23 cellular contexts compared by ENCODE assay signal in genomic region chr16:84334058-84334457, GRCh38. TPM values are rescaled to one million over a fixed set of nuclear protein-coding genes. Genes with fewer than 3 reads are reported as not detected.
"Had no signal": no experiment of that assay in that cellular context is flagged by ENCODE, and none has a peak within 500 bp of the region (broad histone marks: within the 10 kb centered on the region; RNA-seq: fewer than 3 reads in every experiment).

No MANE protein-coding gene starts in this region.

- DNase-seq: activated B cell treated with CpG ODN at 0.5 μM for 24 hours; activated naive CD4-positive, alpha-beta T cell; activated T-cell treated with anti-CD3 and anti-CD28 coated beads for 4 hours; activated T-cell treated with anti-CD3 and anti-CD28 coated beads, Interleukin-2, amount 50 U/mL, for 72 hours; central memory CD4-positive, alpha-beta T cell; dermis blood vessel endothelial cell; effector CD4-positive, alpha-beta T cell; esophagus squamous epithelium; foreskin melanocyte; retina; stimulated activated CD4-positive, alpha-beta T cell treated with anti-CD3 and anti-CD28 coated beads, Interleukin-4, amount 100 ng/mL, for 24 hours; T-helper 1 cell had no signal

- ATAC-seq: activated naive CD4-positive, alpha-beta T cell treated with anti-CD3 and anti-CD28 coated beads, Interleukin-2, amount 50 U/mL, for 72 hours; activated T-cell treated with anti-CD3 and anti-CD28 coated beads, Interleukin-2, amount 50 U/mL, for 72 hours; sciatic nerve; stimulated activated effector memory CD8-positive, alpha-beta T cell treated with anti-CD3 and anti-CD28 coated beads, Interleukin-12 subunit alpha, Interleukin-12 subunit beta, amount 100 ng/mL, for 72 hours had no signal

- H3K27me3 ChIP-seq: breast epithelium, esophagus squamous epithelium had no signal

- H3K9me3 ChIP-seq: thoracic aorta had no signal

- H3K4me3 ChIP-seq: breast epithelium, esophagus squamous epithelium, skin epidermis, thoracic aorta had no signal

- H3K4me1 ChIP-seq: breast epithelium, esophagus squamous epithelium had no signal

- H3K36me3 ChIP-seq: breast epithelium, esophagus squamous epithelium, thoracic aorta had no signal

- H3K27ac ChIP-seq: breast epithelium, epithelial cell of prostate, esophagus squamous epithelium, skin epidermis, thoracic aorta had no signal

RNA-seq across cellular contexts. Expression of gene ATP2C2, which starts 34.3 kb away (rescaled TPM):
- total RNA-seq: activated B cell treated with CpG ODN at 0.5 μM for 24 hours; activated naive CD4-positive, alpha-beta T cell treated with anti-CD3 and anti-CD28 coated beads, Interleukin-2, amount 50 U/mL, for 72 hours; dermis blood vessel endothelial cell; myocyte; natural killer cell treated with Interleukin-12 subunit alpha and Interleukin-12 subunit beta and Interleukin-15 and Interleukin-18, amount 100 ng/mL, for 72 hours; osteoblast; subcutaneous adipose tissue had no signal

RNA-seq across cellular contexts. Expression of gene WFDC1, which starts 39.4 kb away (rescaled TPM):
- total RNA-seq: activated B cell treated with CpG ODN at 0.5 μM for 24 hours; activated naive CD4-positive, alpha-beta T cell treated with anti-CD3 and anti-CD28 coated beads, Interleukin-2, amount 50 U/mL, for 72 hours; activated T-cell treated with anti-CD3 and anti-CD28 coated beads, Interleukin-2, amount 50 U/mL, for 72 hours; dermis blood vessel endothelial cell; natural killer cell treated with Interleukin-12 subunit alpha and Interleukin-12 subunit beta and Interleukin-15 and Interleukin-18, amount 100 ng/mL, for 72 hours; osteoblast had no signal
